In genomic region chr20:44904377-44904776, GRCh38 we compare ENCODE assay signal across 36 cellular contexts.
"Had no signal": no experiment of that assay in that cellular context is flagged by ENCODE, and none has a peak within 500 bp of the region (broad histone marks: within the 10 kb centered on the region; RNA-seq: fewer than 3 reads in every experiment).

No MANE protein-coding gene starts in this region.

- H3K9me3 Mint-ChIP-seq: activated B cell treated with CpG ODN at 0.5 μM for 24 hours; activated CD4-positive, alpha-beta memory T cell treated with anti-CD3 and anti-CD28 coated beads for 36 hours; activated CD4-positive, alpha-beta T cell treated with anti-CD3 and anti-CD28 coated beads, Interleukin-2, amount 10 ng/mL, durations not matched to agents 24 days and 14 days; activated naive CD4-positive, alpha-beta T cell treated with anti-CD3 and anti-CD28 coated beads, Interleukin-2, amount 10 ng/mL, durations not matched to agents 7 days and 5 days; activated naive CD4-positive, alpha-beta T cell treated with anti-CD3 and anti-CD28 coated beads, Interleukin-2, amount 50 U/mL, for 24 hours; activated naive CD8-positive, alpha-beta T cell treated with anti-CD3 and anti-CD28 coated beads, Interleukin-2, amount 10 ng/mL, durations not matched to agents 7 days and 5 days; activated naive CD8-positive, alpha-beta T cell treated with anti-CD3 and anti-CD28 coated beads, Interleukin-2, amount 50 U/mL, for 24 hours; activated T-cell treated with anti-CD3 and anti-CD28 coated beads, Interleukin-2, amount 50 U/mL, for 4 hours; activated T-cell treated with anti-CD3 and anti-CD28 coated beads, Interleukin-2, amount 50 U/mL, for 72 hours; activated T-helper 1 cell treated with anti-CD3 and anti-CD28 coated beads, Interleukin-12 subunit alpha, Interleukin-12 subunit beta, Interleukin-2, Interleukin-4 antibody, amounts not matched to agents 30 ng/mL and 10 ng/mL and 1 ng/mL, durations not matched to agents 14 hours and 24 hours and 36 hours; activated T-helper 2 cell treated with anti-CD3 and anti-CD28 coated beads, Interferon-gamma antibody, Interleukin-2, Interleukin-4, amounts not matched to agents 10 μg/mL and 5 μg/mL and 100 μg/mL, durations not matched to agents 14 hours and 24 hours and 36 hours; T-helper 1 cell treated with Interleukin-12 subunit alpha and Interleukin-12 subunit beta and Interleukin-4 antibody, amounts not matched to agents 30 μg/mL and 1 μg/mL, for 36 hours; T-helper 2 cell treated with Interferon-gamma antibody and Interleukin-4, amounts not matched to agents 5 μg/mL and 100 μg/mL, for 36 hours had no signal

- H3K27me3 Mint-ChIP-seq: activated B cell treated with CpG ODN at 0.5 μM for 24 hours; activated CD4-positive, alpha-beta memory T cell treated with anti-CD3 and anti-CD28 coated beads for 36 hours; activated CD4-positive, alpha-beta T cell treated with anti-CD3 and anti-CD28 coated beads, Interleukin-2, amount 10 ng/mL, durations not matched to agents 24 days and 14 days; activated naive CD4-positive, alpha-beta T cell treated with anti-CD3 and anti-CD28 coated beads, Interleukin-2, amount 10 ng/mL, durations not matched to agents 7 days and 5 days; activated naive CD4-positive, alpha-beta T cell treated with anti-CD3 and anti-CD28 coated beads, Interleukin-2, amount 50 U/mL, for 24 hours; activated naive CD8-positive, alpha-beta T cell; activated naive CD8-positive, alpha-beta T cell treated with anti-CD3 and anti-CD28 coated beads, Interleukin-2, amount 10 ng/mL, durations not matched to agents 7 days and 5 days; activated naive CD8-positive, alpha-beta T cell treated with anti-CD3 and anti-CD28 coated beads, Interleukin-2, amount 50 U/mL, for 24 hours had no signal

- H3K27me3 ChIP-seq: body of pancreas, brain microvascular endothelial cell, breast epithelium had no signal

- H3K27ac ChIP-seq: body of pancreas, brain microvascular endothelial cell, breast epithelium, VCaP had no signal

- ATAC-seq: activated naive CD8-positive, alpha-beta T cell treated with anti-CD3 and anti-CD28 coated beads, Interleukin-2, amount 50 U/mL, for 24 hours; activated T-cell treated with anti-CD3 and anti-CD28 coated beads, Interleukin-2, amount 50 U/mL, for 4 hours; activated T-cell treated with anti-CD3 and anti-CD28 coated beads, Interleukin-2, amount 50 U/mL, for 72 hours; body of pancreas had no signal

- DNase-seq: activated B cell treated with CpG ODN at 0.5 μM for 24 hours; activated CD4-positive, alpha-beta memory T cell treated with anti-CD3 and anti-CD28 coated beads for 36 hours; activated CD4-positive, alpha-beta T cell treated with anti-CD3 and anti-CD28 coated beads for 4 hours; activated CD4-positive, alpha-beta T cell treated with anti-CD3 and anti-CD28 coated beads, Interleukin-2, amount 10 ng/mL, durations not matched to agents 24 days and 14 days; activated CD4-positive, alpha-beta T cell treated with anti-CD3 and anti-CD28 coated beads, Interleukin-2, amount 50 U/mL, for 1 hour; activated CD4-positive, alpha-beta T cell treated with anti-CD3 and anti-CD28 coated beads, Interleukin-2, amount 50 U/mL, for 4 hours; activated CD4-positive, CD25-positive, alpha-beta regulatory T cell treated with anti-CD3 and anti-CD28 coated beads, Interleukin-2, amount 50 U/mL, for 72 hours; activated CD8-positive, alpha-beta memory T cell treated with anti-CD3 and anti-CD28 coated beads, Interleukin-2, amount 50 U/mL, for 4 hours; activated effector memory CD4-positive, alpha-beta T cell treated with Interleukin-2 at 50 U/mL for 16 hours; activated gamma-delta T cell; activated naive CD4-positive, alpha-beta T cell treated with anti-CD3 and anti-CD28 coated beads, Interleukin-2, amount 10 ng/mL, durations not matched to agents 7 days and 5 days; activated naive CD4-positive, alpha-beta T cell treated with Interleukin-2 at 50 U/mL for 16 hours; activated naive CD8-positive, alpha-beta T cell treated with anti-CD3 and anti-CD28 coated beads, Interleukin-2, amount 10 ng/mL, durations not matched to agents 7 days and 5 days; activated naive CD8-positive, alpha-beta T cell treated with anti-CD3 and anti-CD28 coated beads, Interleukin-2, amount 50 U/mL, for 24 hours; activated T-cell treated with anti-CD3 and anti-CD28 coated beads for 4 hours; activated T-cell treated with anti-CD3 and anti-CD28 coated beads, Interleukin-2, amount 50 U/mL, for 1 hour; activated T-cell treated with anti-CD3 and anti-CD28 coated beads, Interleukin-2, amount 50 U/mL, for 4 hours; activated T-cell treated with anti-CD3 and anti-CD28 coated beads, Interleukin-2, amount 50 U/mL, for 72 hours; amygdala; aorta; body of pancreas; brain microvascular endothelial cell; central memory CD4-positive, alpha-beta T cell; T-helper 1 cell; T-helper 2 cell; T-helper 9 cell had no signal

- H3K4me3 ChIP-seq: body of pancreas, breast epithelium had no signal

- H3K4me3 Mint-ChIP-seq: activated B cell treated with CpG ODN at 0.5 μM for 24 hours; activated CD4-positive, alpha-beta memory T cell treated with anti-CD3 and anti-CD28 coated beads for 36 hours; activated CD4-positive, alpha-beta T cell treated with anti-CD3 and anti-CD28 coated beads, Interleukin-2, amount 10 ng/mL, durations not matched to agents 24 days and 14 days; activated naive CD4-positive, alpha-beta T cell treated with anti-CD3 and anti-CD28 coated beads, Interleukin-2, amount 10 ng/mL, durations not matched to agents 7 days and 5 days; activated naive CD4-positive, alpha-beta T cell treated with anti-CD3 and anti-CD28 coated beads, Interleukin-2, amount 50 U/mL, for 24 hours; activated naive CD8-positive, alpha-beta T cell; activated naive CD8-positive, alpha-beta T cell treated with anti-CD3 and anti-CD28 coated beads, Interleukin-2, amount 10 ng/mL, durations not matched to agents 7 days and 5 days; activated naive CD8-positive, alpha-beta T cell treated with anti-CD3 and anti-CD28 coated beads, Interleukin-2, amount 50 U/mL, for 24 hours; activated T-cell treated with anti-CD3 and anti-CD28 coated beads, Interleukin-2, amount 50 U/mL, for 4 hours; activated T-cell treated with anti-CD3 and anti-CD28 coated beads, Interleukin-2, amount 50 U/mL, for 72 hours; activated T-helper 1 cell treated with anti-CD3 and anti-CD28 coated beads, Interleukin-12 subunit alpha, Interleukin-12 subunit beta, Interleukin-2, Interleukin-4 antibody, amounts not matched to agents 30 ng/mL and 10 ng/mL and 1 ng/mL, durations not matched to agents 14 hours and 24 hours and 36 hours; T-helper 1 cell treated with Interleukin-12 subunit alpha and Interleukin-12 subunit beta and Interleukin-4 antibody, amounts not matched to agents 30 μg/mL and 1 μg/mL, for 36 hours; T-helper 2 cell treated with Interferon-gamma antibody and Interleukin-4, amounts not matched to agents 5 μg/mL and 100 μg/mL, for 36 hours had no signal

- H3K27ac Mint-ChIP-seq: activated B cell treated with CpG ODN at 0.5 μM for 24 hours; activated CD4-positive, alpha-beta memory T cell treated with anti-CD3 and anti-CD28 coated beads for 36 hours; activated naive CD4-positive, alpha-beta T cell treated with anti-CD3 and anti-CD28 coated beads, Interleukin-2, amount 10 ng/mL, durations not matched to agents 7 days and 5 days; activated naive CD4-positive, alpha-beta T cell treated with anti-CD3 and anti-CD28 coated beads, Interleukin-2, amount 50 U/mL, for 24 hours; activated naive CD8-positive, alpha-beta T cell; activated naive CD8-positive, alpha-beta T cell treated with anti-CD3 and anti-CD28 coated beads, Interleukin-2, amount 10 ng/mL, durations not matched to agents 7 days and 5 days; activated T-helper 1 cell treated with anti-CD3 and anti-CD28 coated beads, Interleukin-12 subunit alpha, Interleukin-12 subunit beta, Interleukin-2, Interleukin-4 antibody, amounts not matched to agents 30 ng/mL and 10 ng/mL and 1 ng/mL, durations not matched to agents 14 hours and 24 hours and 36 hours; activated T-helper 2 cell treated with anti-CD3 and anti-CD28 coated beads, Interferon-gamma antibody, Interleukin-2, Interleukin-4, amounts not matched to agents 10 μg/mL and 5 μg/mL and 100 μg/mL, durations not matched to agents 14 hours and 24 hours and 36 hours; T-helper 1 cell treated with Interleukin-12 subunit alpha and Interleukin-12 subunit beta and Interleukin-4 antibody, amounts not matched to agents 30 μg/mL and 1 μg/mL, for 36 hours; T-helper 2 cell treated with Interferon-gamma antibody and Interleukin-4, amounts not matched to agents 5 μg/mL and 100 μg/mL, for 36 hours had no signal

- FAIRE-seq: astrocyte, TTC549 had no signal

- H3K9me3 ChIP-seq: body of pancreas, breast epithelium had no signal
